17 cellular contexts compared by ENCODE assay signal in the genomic region with DNA sequence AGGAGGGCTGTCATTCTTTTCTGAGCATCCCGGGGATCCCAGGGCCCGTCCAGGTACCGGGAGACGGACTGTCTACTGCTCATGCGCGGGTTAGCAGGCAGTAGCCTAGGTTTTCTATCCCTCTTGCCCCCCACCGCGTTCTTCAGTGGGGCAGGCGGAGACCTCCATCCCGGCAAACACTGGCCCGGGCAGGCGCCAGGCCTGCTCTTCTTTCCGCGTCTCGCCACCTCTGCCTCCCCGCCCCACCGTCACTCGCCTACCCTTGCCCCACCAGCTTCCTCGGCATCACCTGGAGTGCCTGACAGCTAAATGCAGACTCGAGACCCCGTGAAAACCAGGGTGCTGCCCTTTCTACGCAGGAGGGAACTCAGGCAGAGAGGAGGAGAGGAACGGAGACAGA.
DNase-seq lines count a peak whose midpoint lies in the region; ATAC-seq and TF ChIP-seq lines count a peak whose summit lies in the region.
"Had no signal": no experiment of that assay in that cellular context is flagged by ENCODE, and none has a peak within 500 bp of the region (broad histone marks: within the 10 kb centered on the region; RNA-seq: fewer than 3 reads in every experiment).

No MANE protein-coding gene starts in this region.

- H3F3A ChIP-seq in GM23338 (replicated peaks; ENCODE audit: low read depth), result no peaks in the 10 kb centered on the region

- no peak for TF ChIP-seq CTCF in GM23338 (conservative IDR thresholded peaks at IDR 0.05; ENCODE audit: low read depth in 2 of 2)

- peak overlapping the region; percentile 50 for H3K4me2 ChIP-seq in GM23338
- no peak overlapping the region for H3K4me2 ChIP-seq in neuronal stem cell (ENCODE audit: insufficient read depth, low read length, poor library complexity, severe bottlenecking)
- H3K4me2 ChIP-seq: PC-9 had no signal

- H3K4me3 Mint-ChIP-seq in activated T-cell treated with anti-CD3 and anti-CD28 coated beads, Interleukin-2, amount 50 U/mL, for 4 hours, result peak overlapping the region; percentile 54
- H3K4me3 Mint-ChIP-seq in GM23338, result no peak overlapping the region
- peak overlapping the region; percentile 23 for H3K4me3 Mint-ChIP-seq in central memory CD8-positive, alpha-beta T cell

- H2AK5ac ChIP-seq in neuronal stem cell (ENCODE audit: low read depth, low read length), result no peak overlapping the region

- H2BK120ac ChIP-seq in neuronal stem cell (ENCODE audit: low read depth, low read length), result no peak overlapping the region

- no peak for DNase-seq in activated T-cell treated with anti-CD3 and anti-CD28 coated beads, Interleukin-2, amount 50 U/mL, for 4 hours
- no peak for DNase-seq in activated T-cell treated with anti-CD3 and anti-CD28 coated beads, Interleukin-2, amount 50 U/mL, for 48 hours
- DNase-seq in GM23338 (ENCODE audit: low spot score) (peak; percentile 11), neuronal stem cell (ENCODE audit: low spot score) (no peak), NCI-H82 (lab: John Stamatoyannopoulos, UW) (no peak), KG1 (lab: John Stamatoyannopoulos, UW) (no peak)
- DNase-seq in central memory CD8-positive, alpha-beta T cell (ENCODE audit: low spot score in 2 of 2), result no peak
- DNase-seq: Calu3, DMS53, HCEC 1CT, MV-4-11, NCI-H1417, NCI-H187 treated with DMSO at 0.1 percent for 48 hours, NCI-H446 treated with DMSO at 0.1 percent for 48 hours, PC-9 had no signal

- H3K27me3 ChIP-seq in GM23338 (ENCODE audit: insufficient read depth) (peaks cover 63% of the 10 kb centered on the region), neuronal stem cell (ENCODE audit: control insufficient read depth in 3 of 3, insufficient read depth in 3 of 3, low read depth in 1 of 3, low read length in 3 of 3) (no peaks in the 10 kb centered on the region)

- H3K9me3 Mint-ChIP-seq in activated T-cell treated with anti-CD3 and anti-CD28 coated beads, Interleukin-2, amount 50 U/mL, for 4 hours, result peaks cover 4% of the 10 kb centered on the region
- H3K9me3 Mint-ChIP-seq in GM23338, result peaks cover 92% of the 10 kb centered on the region
- H3K9me3 Mint-ChIP-seq in central memory CD8-positive, alpha-beta T cell, result no peaks in the 10 kb centered on the region

- peak overlapping the region; percentile 43 for H3K23ac ChIP-seq in neuronal stem cell (ENCODE audit: low read depth, low read length, poor library complexity)

- no peaks in the 10 kb centered on the region for H4K20me1 ChIP-seq in GM23338 (replicated peaks; ENCODE audit: insufficient read depth)

- ATAC-seq in activated T-cell treated with anti-CD3 and anti-CD28 coated beads, Interleukin-2, amount 50 U/mL, for 4 hours, result no peak
- ATAC-seq in GM23338, result no peak
- ATAC-seq in central memory CD8-positive, alpha-beta T cell (replicated peaks; ENCODE audit: extremely low read depth, poor library complexity, severe bottlenecking), result no peak
- no peak for ATAC-seq in HG03135 (IDR thresholded peaks at IDR 0.05; ENCODE audit: unreplicated experiment)

- H3K4me3 ChIP-seq in GM23338 (peak overlapping the region; percentile 61), neuronal stem cell (ENCODE audit: low read length in 2 of 2) (peak overlapping the region in 1 of 2 donors; percentile 58)
- H3K4me3 ChIP-seq: PC-9 had no signal

- H2BK5ac ChIP-seq in neuronal stem cell (ENCODE audit: low read length), result no peak overlapping the region

- H2BK12ac ChIP-seq in neuronal stem cell (ENCODE audit: low read length), result no peak overlapping the region

- no peak overlapping the region for H3K18ac ChIP-seq in neuronal stem cell (ENCODE audit: low read length)

- H3K4me1 Mint-ChIP-seq in activated T-cell treated with anti-CD3 and anti-CD28 coated beads, Interleukin-2, amount 50 U/mL, for 4 hours (ENCODE audit: low read depth), result no peaks in the 10 kb centered on the region
- no peaks in the 10 kb centered on the region for H3K4me1 Mint-ChIP-seq in GM23338
- no peaks in the 10 kb centered on the region for H3K4me1 Mint-ChIP-seq in central memory CD8-positive, alpha-beta T cell
- H3K4me1 Mint-ChIP-seq: CD4-positive, alpha-beta memory T cell had no signal

- peaks cover 0 to 6% of the 10 kb centered on the region in 2 donors for H3K9me3 ChIP-seq in neuronal stem cell (replicated peaks in 1 of 2; ENCODE audit: control insufficient read depth in 2 of 2, insufficient read depth in 1 of 2, low read depth in 1 of 2, low read length in 2 of 2)

- no peaks in the 10 kb centered on the region for H3K27me3 Mint-ChIP-seq in activated T-cell treated with anti-CD3 and anti-CD28 coated beads, Interleukin-2, amount 50 U/mL, for 4 hours (ENCODE audit: low read depth)
- peaks cover 11% of the 10 kb centered on the region for H3K27me3 Mint-ChIP-seq in GM23338 (ENCODE audit: insufficient read depth, low read depth, poor library complexity)
- H3K27me3 Mint-ChIP-seq in central memory CD8-positive, alpha-beta T cell, result peaks cover 9% of the 10 kb centered on the region
- H3K27me3 Mint-ChIP-seq: CD4-positive, alpha-beta memory T cell had no signal

- H3K27ac Mint-ChIP-seq in GM23338, result no peak overlapping the region
- no peak overlapping the region for H3K27ac Mint-ChIP-seq in central memory CD8-positive, alpha-beta T cell (ENCODE audit: low read depth)

- H2BK15ac ChIP-seq in neuronal stem cell (ENCODE audit: low read length), result no peak overlapping the region

- H3K79me1 ChIP-seq in neuronal stem cell (ENCODE audit: low read depth, low read length), result no peaks in the 10 kb centered on the region

- WGBS in neuronal stem cell (ENCODE audit: extremely low coverage in 2 of 2, insufficient read length in 2 of 2, insufficient replicate concordance in 1 of 2), 2 donors, result no CpG with 5 or more reads among the region's 23 CpGs

- H3K27ac ChIP-seq in GM23338 (ENCODE audit: low read depth), result no peak overlapping the region
- H3K27ac ChIP-seq in neuronal stem cell (replicated peaks; ENCODE audit: low read length), result no peak overlapping the region
- H3K27ac ChIP-seq: PC-9 had no signal

- no peak overlapping the region for H4K8ac ChIP-seq in neuronal stem cell (ENCODE audit: low read depth, low read length)

- H3K9ac ChIP-seq in neuronal stem cell (ENCODE audit: low read depth, low read length, poor library complexity), result peak overlapping the region; percentile 44

- no peaks in the 10 kb centered on the region for H3K79me2 ChIP-seq in GM23338 (replicated peaks; ENCODE audit: insufficient read depth)

- H2AFZ ChIP-seq in GM23338 (no peak overlapping the region; the same call in 1 of the 2 replicates), neuronal stem cell (ENCODE audit: low read length) (no peak overlapping the region)
- H2AFZ ChIP-seq: PC-9 had no signal

- no peaks in the 10 kb centered on the region for H3K9me2 ChIP-seq in GM23338 (ENCODE audit: insufficient read depth)

- H3K4me1 ChIP-seq in GM23338 (ENCODE audit: insufficient read depth) (no peaks in the 10 kb centered on the region; the same call in 1 of the 2 replicates), neuronal stem cell (ENCODE audit: control insufficient read depth in 2 of 2, insufficient read depth in 1 of 2, low read depth in 1 of 2, low read length in 2 of 2) (no peaks in the 10 kb centered on the region)

- H4K91ac ChIP-seq in neuronal stem cell (ENCODE audit: low read depth, low read length, poor library complexity), result no peak overlapping the region

- no peak overlapping the region for H3K14ac ChIP-seq in neuronal stem cell (ENCODE audit: low read length)

- no peaks in the 10 kb centered on the region for H3K36me3 ChIP-seq in GM23338 (ENCODE audit: insufficient read depth)
- H3K36me3 ChIP-seq in neuronal stem cell (replicated peaks in 1 of 2; ENCODE audit: control insufficient read depth in 2 of 2, insufficient read depth in 2 of 2, low read length in 2 of 2), result no peaks in the 10 kb centered on the region

- H3K36me3 Mint-ChIP-seq in activated T-cell treated with anti-CD3 and anti-CD28 coated beads, Interleukin-2, amount 50 U/mL, for 4 hours (ENCODE audit: insufficient read depth), result no peaks in the 10 kb centered on the region
- H3K36me3 Mint-ChIP-seq in GM23338 (ENCODE audit: low read depth), result peaks cover 41% of the 10 kb centered on the region
- H3K36me3 Mint-ChIP-seq in central memory CD8-positive, alpha-beta T cell (ENCODE audit: insufficient read depth), result no peaks in the 10 kb centered on the region
- H3K36me3 Mint-ChIP-seq: CD4-positive, alpha-beta memory T cell had no signal

- no peak overlapping the region for H3K4ac ChIP-seq in neuronal stem cell (ENCODE audit: low read length)

TF ChIP-seq in GM23338, 12 proteins besides CTCF, POLR2A, EP300 and RAD21 (continues in another document):
- TF ChIP-seq ETS1 (IDR thresholded peaks at IDR 0.05), result no peak
- TF ChIP-seq POLR2AphosphoS5 (IDR thresholded peaks at IDR 0.05; ENCODE audit: low read depth), result no peak
- TF ChIP-seq NANOG (IDR thresholded peaks at IDR 0.05; ENCODE audit: borderline replicate concordance), result no peak
- no peak for TF ChIP-seq CREB1 (CRISPR knock-in tag; IDR thresholded peaks at IDR 0.05; ENCODE audit: low read depth)
